In the genomic region with DNA sequence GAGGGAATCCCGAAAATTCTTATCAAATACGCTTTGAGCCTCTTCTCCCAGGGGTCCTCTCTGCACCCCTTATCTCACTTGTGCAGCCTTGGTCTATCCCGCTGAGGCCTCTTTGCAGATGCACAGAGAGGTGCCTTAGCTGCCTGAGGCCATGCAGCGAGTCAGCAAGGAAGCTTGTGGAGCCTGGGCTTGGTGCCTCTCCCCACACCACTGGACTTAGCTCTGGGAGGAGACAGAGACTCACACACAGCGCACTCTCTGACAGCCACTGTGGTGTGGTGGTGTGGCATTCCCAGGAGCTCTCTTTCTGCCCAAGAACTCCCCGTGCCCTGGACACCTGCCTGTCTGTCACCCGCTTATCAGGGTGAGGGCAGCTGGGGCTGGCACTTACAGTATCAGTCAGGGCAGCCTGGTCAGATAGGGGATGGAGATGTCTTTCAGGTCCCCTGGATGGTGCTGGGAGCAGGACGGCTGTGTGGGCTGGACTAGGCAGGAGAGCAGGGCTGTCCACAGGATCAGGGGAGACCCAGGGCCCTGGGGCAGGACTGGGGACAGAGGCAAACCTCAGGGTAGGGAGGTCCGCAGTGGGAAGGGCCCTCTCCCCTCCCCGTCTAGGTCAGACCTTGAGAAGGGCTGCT, we compare ENCODE assay signal across 27 cellular contexts. TPM values are rescaled to one million over a fixed set of nuclear protein-coding genes. Genes with fewer than 3 reads are reported as not detected.
DNase-seq lines count a peak whose midpoint lies in the region; ATAC-seq, FAIRE-seq and TF ChIP-seq lines count a peak whose summit lies in the region.
"Had no signal": no experiment of that assay in that cellular context is flagged by ENCODE, and none has a peak within 500 bp of the region (broad histone marks: within the 10 kb centered on the region; RNA-seq: fewer than 3 reads in every experiment).

No MANE protein-coding gene starts in this region.

- no peaks in the 10 kb centered on the region for H3K36me3 Mint-ChIP-seq in mesothelial cell of epicardium
- H3K36me3 Mint-ChIP-seq: IgD-negative memory B cell; memory B cell; stimulated activated memory B cell treated with anti-CD40 and anti-IgM and Interleukin-4, amounts not matched to agents 10 μg/mL and 1 μg/mL and 100 μg/mL, for 72 hours had no signal

- H4K20me1 ChIP-seq in K562 (replicated peaks; ENCODE audit: control insufficient read depth, insufficient read depth, low read length): peaks cover 10% of the 10 kb centered on the region; the same call in 1 of the 2 replicates

- intact Hi-C loops in K562 (cut with micrococcal nuclease): no loop called here

- TF ChIP-seq POLR2A in A549 (IDR thresholded peaks at IDR 0.05; ENCODE audit: low read length) (no peak), K562 (conservative IDR thresholded peaks at IDR 0.05) (no peak)

- ATAC-seq in A549 (peak; percentile 36 to 71; a peak in 4 of 6 replicates), K562 (peak; percentile 73), GM21529 (IDR thresholded peaks at IDR 0.05; ENCODE audit: unreplicated experiment) (no peak), GM21576 (IDR thresholded peaks at IDR 0.05; ENCODE audit: unreplicated experiment) (no peak), HG03442 (IDR thresholded peaks at IDR 0.05; ENCODE audit: unreplicated experiment) (no peak)
- ATAC-seq: activated CD4-positive, alpha-beta T cell treated with anti-CD3 and anti-CD28 coated beads for 36 hours; activated naive CD8-positive, alpha-beta T cell treated with anti-CD3 and anti-CD28 coated beads, Interleukin-2, amount 50 U/mL, for 24 hours; body of pancreas; stimulated activated memory B cell treated with anti-CD40 and anti-IgM and Interleukin-4, amounts not matched to agents 10 μg/mL and 1 μg/mL and 100 μg/mL, for 72 hours had no signal

- H3K36me3 ChIP-seq in MG63 (no peaks in the 10 kb centered on the region), K562 (ENCODE audit: control insufficient read depth, insufficient read depth, low read length) (no peaks in the 10 kb centered on the region)
- H3K36me3 ChIP-seq: spleen, uterus had no signal

- no peaks in the 10 kb centered on the region for H3K9me3 ChIP-seq in A549
- no peaks in the 10 kb centered on the region for H3K9me3 ChIP-seq in MG63
- H3K9me3 ChIP-seq in K562 (replicated peaks; ENCODE audit: control insufficient read depth, insufficient read depth, low read depth, low read length): no peaks in the 10 kb centered on the region
- H3K9me3 ChIP-seq: body of pancreas, spleen, testis, uterus had no signal

- no peak overlapping the region for H3K27ac Mint-ChIP-seq in mesothelial cell of epicardium
- H3K27ac Mint-ChIP-seq: activated CD4-positive, alpha-beta T cell treated with anti-CD3 and anti-CD28 coated beads for 36 hours; activated naive CD8-positive, alpha-beta T cell treated with anti-CD3 and anti-CD28 coated beads, Interleukin-2, amount 50 U/mL, for 24 hours; activated T-cell treated with anti-CD3 and anti-CD28 coated beads, Interleukin-2, amount 50 U/mL, for 24 hours; IgD-negative memory B cell; memory B cell; stimulated activated memory B cell treated with anti-CD40 and anti-IgM and Interleukin-4, amounts not matched to agents 10 μg/mL and 1 μg/mL and 100 μg/mL, for 72 hours had no signal

- H3K27ac ChIP-seq in A549: no peak overlapping the region
- no peak overlapping the region for H3K27ac ChIP-seq in K562 (ENCODE audit: extremely low read depth, low read depth, low read length)
- H3K27ac ChIP-seq: body of pancreas, spleen, testis, uterus had no signal

- peaks cover 11% of the 10 kb centered on the region for H3K27me3 Mint-ChIP-seq in mesothelial cell of epicardium (ENCODE audit: low read depth)

- POLR2A ChIA-PET in A549 (lab: Yijun Ruan, JAX) (no interaction called here), K562 (lab: Yijun Ruan, JAX) (interaction anchor here (0.5 to 1.5 kb wide), 3 partner anchors 10 to 16 kb away, joined by 3 to 4 read pairs (median 3); a partner anchor contains a TSS)

- no peaks in the 10 kb centered on the region for H3K79me2 ChIP-seq in K562 (ENCODE audit: control insufficient read depth, insufficient read depth, low read length)

- in situ Hi-C loops in K562 (cut with MboI): no loop called here

- H3K4me1 ChIP-seq in A549 (no peaks in the 10 kb centered on the region), K562 (replicated peaks in 1 of 2; ENCODE audit: control insufficient read depth in 2 of 2, insufficient read depth in 2 of 2, low read length in 2 of 2) (peaks cover 0 to 16% of the 10 kb centered on the region in 2 experiments; a peak in 3 of 5 replicates)
- H3K4me1 ChIP-seq: body of pancreas, spleen, uterus had no signal

- BruUV-seq in K562 (replicated peaks; lab: Mats Ljungman, UMichigan): no TSS peak

- TF ChIP-seq EP300 in A549 (IDR thresholded peaks at IDR 0.05) (no peak), K562 (IDR thresholded peaks at IDR 0.05; ENCODE audit: low read length) (no peak)

- peaks cover 4% of the 10 kb centered on the region for H3K4me1 Mint-ChIP-seq in mesothelial cell of epicardium
- H3K4me1 Mint-ChIP-seq: activated CD4-positive, alpha-beta T cell treated with anti-CD3 and anti-CD28 coated beads for 36 hours; activated naive CD8-positive, alpha-beta T cell treated with anti-CD3 and anti-CD28 coated beads, Interleukin-2, amount 50 U/mL, for 24 hours; IgD-negative memory B cell; memory B cell; stimulated activated memory B cell treated with anti-CD40 and anti-IgM and Interleukin-4, amounts not matched to agents 10 μg/mL and 1 μg/mL and 100 μg/mL, for 72 hours had no signal

- H3K9me3 Mint-ChIP-seq in mesothelial cell of epicardium: no peaks in the 10 kb centered on the region
- H3K9me3 Mint-ChIP-seq: activated naive CD8-positive, alpha-beta T cell treated with anti-CD3 and anti-CD28 coated beads, Interleukin-2, amount 50 U/mL, for 24 hours; activated T-cell treated with anti-CD3 and anti-CD28 coated beads, Interleukin-2, amount 50 U/mL, for 24 hours; memory B cell; stimulated activated memory B cell treated with anti-CD40 and anti-IgM and Interleukin-4, amounts not matched to agents 10 μg/mL and 1 μg/mL and 100 μg/mL, for 72 hours had no signal

- TF ChIP-seq RAD21 in A549 (conservative IDR thresholded peaks at IDR 0.05 in 1 of 2, IDR thresholded peaks at IDR 0.05 in 1 of 2): no peak
- TF ChIP-seq RAD21 in K562 (CRISPR knock-in tag; conservative IDR thresholded peaks at IDR 0.05 in 1 of 2, IDR thresholded peaks at IDR 0.05 in 1 of 2): no peak

- FAIRE-seq in A549 (lab: Jason Lieb, UNC): no peak
- peak; percentile 37 for FAIRE-seq in K562 (lab: Jason Lieb, UNC)

- no peaks in the 10 kb centered on the region for H3K9me1 ChIP-seq in K562 (ENCODE audit: control insufficient read depth, insufficient read depth, low read length)

- no peak overlapping the region for H3K4me3 ChIP-seq in A549
- H3K4me3 ChIP-seq in MG63: no peak overlapping the region
- no peak overlapping the region for H3K4me3 ChIP-seq in K562
- H3K4me3 ChIP-seq: body of pancreas, spleen, testis, uterus had no signal

- H3K4me3 Mint-ChIP-seq in mesothelial cell of epicardium: no peak overlapping the region
- H3K4me3 Mint-ChIP-seq: activated CD4-positive, alpha-beta T cell treated with anti-CD3 and anti-CD28 coated beads for 36 hours; activated naive CD8-positive, alpha-beta T cell treated with anti-CD3 and anti-CD28 coated beads, Interleukin-2, amount 50 U/mL, for 24 hours; activated T-cell treated with anti-CD3 and anti-CD28 coated beads, Interleukin-2, amount 50 U/mL, for 24 hours; IgD-negative memory B cell; memory B cell; stimulated activated memory B cell treated with anti-CD40 and anti-IgM and Interleukin-4, amounts not matched to agents 10 μg/mL and 1 μg/mL and 100 μg/mL, for 72 hours had no signal

- peak in 1 of 2 experiments; percentile 30 for DNase-seq in A549 (ENCODE audit: low read depth in 1 of 2, low spot score in 1 of 2)
- DNase-seq in MG63: peak; percentile 41
- peak in 3 of 4 experiments; percentile 29 to 49 (median 48) for DNase-seq in K562 (ENCODE audit: extremely low read depth in 1 of 4, low spot score in 3 of 4)
- DNase-seq in kidney tubule cell (ENCODE audit: low spot score): peak; percentile 17
- DNase-seq in mesothelial cell of epicardium (ENCODE audit: low spot score in 2 of 2, unreplicated experiment in 2 of 2): no peak
- DNase-seq: activated CD4-positive, alpha-beta T cell treated with anti-CD3 and anti-CD28 coated beads for 36 hours; activated gamma-delta T cell treated with Interleukin-2 at 50 U/mL for 16 hours; activated naive CD8-positive, alpha-beta T cell treated with anti-CD3 and anti-CD28 coated beads, Interleukin-2, amount 50 U/mL, for 24 hours; activated T-cell treated with anti-CD3 and anti-CD28 coated beads, Interleukin-2, amount 50 U/mL, for 24 hours; body of pancreas; effector CD4-positive, alpha-beta T cell; NCI-H2029 treated with DMSO at 0.1 percent for 48 hours; SHP77 treated with DMSO at 0.1 percent for 48 hours; spleen; stimulated activated CD4-positive, alpha-beta T cell treated with anti-CD3 and anti-CD28 coated beads, Interleukin-4, amount 100 ng/mL, for 1 hour; T-helper 1 cell; testis; uterus had no signal

- H3K4me2 ChIP-seq in A549: no peak overlapping the region
- no peak overlapping the region for H3K4me2 ChIP-seq in K562 (ENCODE audit: insufficient read depth, low read length)

- 56% methylated on average over 10 of the region's 10 CpGs for WGBS in A549 (ENCODE audit: missing lambda C conversion rate)
- 1% methylated on average over 10 of the region's 10 CpGs for whole genome bisulfite sequencing in K562 (ENCODE audit: insufficient coverage, low coverage, missing lambda C conversion rate)

- CTCF ChIA-PET in A549 (lab: Yijun Ruan, JAX): interaction anchor here (0.8 to 9.5 kb wide), 11 partner anchors 8 to 524 kb away, joined by 3 to 158 read pairs (median 6); a partner anchor contains a TSS
- CTCF ChIA-PET in K562 (lab: Yijun Ruan, JAX; ENCODE audit: low intra/inter-chr PET ratio): no interaction called here

- H3K9ac ChIP-seq in K562 (ENCODE audit: insufficient read depth in 1 of 2, low read depth in 2 of 2, low read length in 2 of 2): peak overlapping the region in 1 of 2 experiments; percentile 83; a peak in 2 of 4 replicates

- H2AFZ ChIP-seq in K562 (ENCODE audit: low read depth, low read length): no peak overlapping the region

- H3K27me3 ChIP-seq in MG63: no peaks in the 10 kb centered on the region; the same call in 1 of the 2 replicates
- H3K27me3 ChIP-seq in K562 (ENCODE audit: control insufficient read depth in 2 of 2, insufficient read depth in 2 of 2, low read length in 2 of 2): peaks cover 19 to 86% of the 10 kb centered on the region in 2 experiments; a peak in 4 of 5 replicates
- H3K27me3 ChIP-seq: body of pancreas, testis, uterus had no signal

- TF ChIP-seq CTCF in A549 (IDR thresholded peaks at IDR 0.05): no peak
- TF ChIP-seq CTCF in K562 (IDR thresholded peaks at IDR 0.05 in 2 of 3, conservative IDR thresholded peaks at IDR 0.05 in 1 of 3; ENCODE audit: insufficient read depth in 2 of 3, low read depth in 1 of 3, low read length in 3 of 3): no peak
- no peak for TF ChIP-seq CTCF in mesothelial cell of epicardium (IDR thresholded peaks at IDR 0.05; ENCODE audit: unreplicated experiment)

RNA-seq across cellular contexts. Expression of a gene that starts 10.2 kb away (rescaled TPM):
- polyA plus RNA-seq in A549 (2011; rRNA removed) (2.2 and 3.3 TPM in 2 replicates), A549 (2017; fragmentation: RNase III; extraction: RNeasy Plus Mini Kit Qiagen cat#74134 plus additional on column Dnase treatment) (2.9 to 3.5 TPM (median 3.3 TPM) in 3 replicates), K562 (2011; rRNA removed) (12.4 and 19.4 TPM in 2 replicates), K562 (2014; fragmentation: Illumina TruSeq; extraction: Trizol) (15.3 and 19.0 TPM in 2 replicates), K562 (2014; fragmentation: Nextera tagmentation; extraction: Ambion mirVana) (under 1 TPM; 0.07 to 0.08 TPM), K562 (2014; rRNA removed) (8.1 and 9.3 TPM in 2 replicates)
- polyA plus RNA-seq in A549 (2012; cell fraction: cytosol; rRNA removed): 10.4 and 14.0 TPM in 2 replicates
- 8.9 and 11.4 TPM in 2 replicates for polyA plus RNA-seq in A549 (2012; cell fraction: nucleus; rRNA removed)
- polyA minus RNA-seq in A549 (2011; rRNA and poly(A)+ RNA removed): 4.1 and 4.4 TPM in 2 replicates
- 0.44 TPM in 1 of 2 replicates, not detected in the other for total RNA-seq in MG63 (2014; rRNA removed; shearing (Covaris generic); ENCODE audit: low replicate concordance)
- 11.5 and 26.9 TPM in 2 replicates for total RNA-seq in K562 (2011; cell fraction: chromatin; rRNA removed; ENCODE audit: low replicate concordance)
- 18.7 and 19.2 TPM in 2 replicates for total RNA-seq in K562 (2011; cell fraction: nucleolus; rRNA removed)
- 24.1 and 38.6 TPM in 2 replicates for total RNA-seq in K562 (2011; cell fraction: nucleoplasm; rRNA removed)
- total RNA-seq in K562 (2014; rRNA removed) (2.1 and 3.3 TPM in 2 replicates), K562 (2014; rRNA removed; fragmentation: Illumina TruSeq; extraction: Trizol) (0.65 and 0.73 TPM in 2 replicates), K562 (2015; rRNA removed; fragmentation: Illumina TruSeq; extraction: Trizol) (2.0 TPM in 2 replicates), K562 (2021) (14.3 and 14.8 TPM in 2 replicates), mesothelial cell of epicardium (16.5 to 18.7 TPM (median 18.0 TPM) in 3 replicates)
- polyA plus RNA-seq in K562 (2011; cell fraction: cytosol; rRNA removed): 14.2 and 25.6 TPM in 2 replicates
- 10.6 and 19.2 TPM in 2 replicates for polyA plus RNA-seq in K562 (2011; cell fraction: nucleus; rRNA removed)
- 8.0 and 8.2 TPM in 2 replicates for polyA plus RNA-seq in K562 (2012)
- 5.8 and 8.8 TPM in 2 replicates for polyA minus RNA-seq in K562 (2011; rRNA and poly(A)+ RNA removed)
- polyA minus RNA-seq in K562 (2011; cell fraction: cytosol; rRNA and poly(A)+ RNA removed): 14.6 and 15.2 TPM in 2 replicates
- polyA minus RNA-seq in K562 (2011; cell fraction: nucleus; rRNA and poly(A)+ RNA removed): 3.4 and 3.8 TPM in 2 replicates
- total RNA-seq: activated CD4-positive, alpha-beta T cell treated with anti-CD3 and anti-CD28 coated beads for 36 hours; activated CD8-positive, alpha-beta memory T cell treated with anti-CD3 and anti-CD28 coated beads for 36 hours; OCI-LY7 had no signal
- polyA plus RNA-seq: BJ, IgD-negative memory B cell had no signal

Comparison
In these comparisons a context has a peak if more than half of its experiments do, and no peak if none do; other contexts are left out.
1. ATAC-seq: peak in A549 (2 of 2) and K562 (single experiment); none in GM21529 (single experiment), GM21576 (single experiment) and HG03442 (single experiment).
2. DNase-seq: peak in MG63 (single experiment), K562 (3 of 4) and kidney tubule cell (single experiment); none in mesothelial cell of epicardium (0 of 2).